17 cellular contexts compared by ENCODE assay signal in the genomic region with DNA sequence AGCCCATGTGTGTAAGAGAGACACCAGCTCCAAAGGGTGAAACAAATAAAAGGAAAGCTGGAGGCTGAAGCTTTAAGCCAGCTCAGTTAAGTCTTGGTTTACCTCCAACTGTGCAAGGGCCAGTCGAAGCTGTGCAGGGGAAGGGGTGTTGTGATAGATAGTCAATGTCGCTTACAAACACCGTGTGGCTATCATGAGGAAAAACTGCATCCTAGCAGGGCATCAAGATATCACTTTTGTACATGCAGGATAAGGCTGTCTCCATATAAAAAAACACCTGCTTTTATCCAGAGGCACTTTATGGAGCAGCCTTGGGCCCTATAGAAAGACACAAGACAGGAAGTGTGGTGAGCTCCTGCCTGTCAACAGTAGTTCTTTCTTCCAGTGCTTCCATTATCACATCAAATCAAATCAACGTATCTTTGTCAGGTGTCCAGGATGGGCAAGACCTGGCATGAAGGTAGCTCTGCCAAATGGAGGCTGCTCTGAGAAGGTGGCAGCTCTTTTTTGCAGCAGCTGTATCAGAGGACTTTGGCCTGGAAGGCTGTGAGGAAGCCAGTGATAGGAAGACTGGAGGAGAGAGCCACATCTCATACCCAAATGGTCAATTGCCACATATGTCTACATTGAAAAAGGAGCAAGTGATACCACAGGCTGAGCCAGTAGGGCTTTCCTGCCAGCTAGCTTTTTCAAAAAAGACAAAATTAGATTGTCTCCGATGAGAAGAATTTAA. TPM values are rescaled to one million over a fixed set of nuclear protein-coding genes. Genes with fewer than 3 reads are reported as not detected.
DNase-seq lines count a peak whose midpoint lies in the region; ATAC-seq, FAIRE-seq and TF ChIP-seq lines count a peak whose summit lies in the region.
"Had no signal": no experiment of that assay in that cellular context is flagged by ENCODE, and none has a peak within 500 bp of the region (broad histone marks: within the 10 kb centered on the region; RNA-seq: fewer than 3 reads in every experiment).

No MANE protein-coding gene starts in this region.

- peaks cover 13% of the 10 kb centered on the region for H3K9me3 Mint-ChIP-seq in Caco-2 (ENCODE audit: unreplicated experiment)
- H3K9me3 Mint-ChIP-seq: HFFc6, T-cell had no signal

- POLR2A ChIA-PET in K562 (lab: Yijun Ruan, JAX): interaction anchor here (0.6 to 1.6 kb wide), 3 partner anchors 11 to 106 kb away, joined by 3 read pairs; no protein-coding TSS in a partner anchor
- POLR2A ChIA-PET in Caco-2 (lab: Charles Lee): no interaction called here

- H3K9ac ChIP-seq in K562 (ENCODE audit: insufficient read depth in 1 of 2, low read depth in 2 of 2, low read length in 2 of 2) (no peak overlapping the region), skeletal muscle tissue (ENCODE audit: low read depth in 1 of 3, low read length in 3 of 3) (no peak overlapping the region)

- H3K36me3 ChIP-seq in K562 (ENCODE audit: control insufficient read depth, insufficient read depth, low read length) (no peaks in the 10 kb centered on the region), skeletal muscle tissue (ENCODE audit: control insufficient read depth in 3 of 3, insufficient read depth in 3 of 3, low read length in 3 of 3) (no peaks in the 10 kb centered on the region), Caco-2 (ENCODE audit: control insufficient read depth, insufficient read depth, low read length) (no peaks in the 10 kb centered on the region)

- peak overlapping the region; percentile 7; the same call in 1 of the 2 replicates for H3K4me2 ChIP-seq in K562 (ENCODE audit: insufficient read depth, low read length)

- H3K27ac ChIP-seq in K562 (ENCODE audit: extremely low read depth, low read depth, low read length): no peak overlapping the region
- peak overlapping the region; percentile 72 for H3K27ac ChIP-seq in skeletal muscle tissue (ENCODE audit: low read depth, low read length)

- no peak for TF ChIP-seq CTCF in K562 (IDR thresholded peaks at IDR 0.05 in 2 of 3, conservative IDR thresholded peaks at IDR 0.05 in 1 of 3; ENCODE audit: insufficient read depth in 2 of 3, low read depth in 1 of 3, low read length in 3 of 3)
- no peak for TF ChIP-seq CTCF in Caco-2 (IDR thresholded peaks at IDR 0.05; ENCODE audit: insufficient read depth in 1 of 2, low read depth in 1 of 2, low read length in 1 of 2, severe bottlenecking in 1 of 2, unreplicated experiment in 1 of 2)

- no peaks in the 10 kb centered on the region for H3K79me2 ChIP-seq in K562 (ENCODE audit: control insufficient read depth, insufficient read depth, low read length)

- H3K27me3 ChIP-seq in K562 (ENCODE audit: control insufficient read depth in 2 of 2, insufficient read depth in 2 of 2, low read length in 2 of 2) (no peaks in the 10 kb centered on the region), skeletal muscle tissue (ENCODE audit: control insufficient read depth in 3 of 3, insufficient read depth in 3 of 3, low read length in 3 of 3) (no peaks in the 10 kb centered on the region), Caco-2 (replicated peaks; ENCODE audit: control insufficient read depth, insufficient read depth, low read length) (no peaks in the 10 kb centered on the region)

- TF ChIP-seq RAD21 in K562 (CRISPR knock-in tag; conservative IDR thresholded peaks at IDR 0.05 in 1 of 2, IDR thresholded peaks at IDR 0.05 in 1 of 2): no peak

- peak overlapping the region; percentile 73 for H2AFZ ChIP-seq in K562 (ENCODE audit: low read depth, low read length)

- H3K4me1 ChIP-seq in K562 (replicated peaks in 1 of 2; ENCODE audit: control insufficient read depth in 2 of 2, insufficient read depth in 2 of 2, low read length in 2 of 2) (peaks cover 4 to 10% of the 10 kb centered on the region in 2 experiments; a peak in 4 of 5 replicates), skeletal muscle tissue (ENCODE audit: control insufficient read depth in 3 of 3, insufficient read depth in 3 of 3, low read length in 3 of 3) (peaks cover 3 to 17% (median 8%) of the 10 kb centered on the region in 3 donors), Caco-2 (peaks cover 12% of the 10 kb centered on the region)

- TF ChIP-seq EP300 in K562 (IDR thresholded peaks at IDR 0.05; ENCODE audit: low read length): no peak

- intact Hi-C loops in K562 (cut with micrococcal nuclease) (no loop called here), Caco-2 (cut with micrococcal nuclease; ENCODE audit: unreplicated experiment) (no loop called here)

- peaks cover 18% of the 10 kb centered on the region for H3K4me1 Mint-ChIP-seq in Caco-2 (ENCODE audit: low read depth, unreplicated experiment)
- H3K4me1 Mint-ChIP-seq: T-cell had no signal

- H3K4me3 ChIP-seq in K562 (no peak overlapping the region), skeletal muscle tissue (ENCODE audit: low read length in 3 of 3) (no peak overlapping the region), Caco-2 (ENCODE audit: low read depth, low read length) (no peak overlapping the region)

- FAIRE-seq in K562 (lab: Jason Lieb, UNC): no peak

- ATAC-seq in K562: peak; percentile 73
- ATAC-seq in left lobe of liver: peak; percentile 51
- ATAC-seq in GM21515 (IDR thresholded peaks at IDR 0.05; ENCODE audit: unreplicated experiment): no peak
- ATAC-seq in HG03457 (IDR thresholded peaks at IDR 0.05; ENCODE audit: unreplicated experiment): no peak
- ATAC-seq in GM21786 (IDR thresholded peaks at IDR 0.05; ENCODE audit: unreplicated experiment): no peak
- ATAC-seq: Panc1, T-cell had no signal

- 9% methylated on average over 5 of the region's 5 CpGs for whole genome bisulfite sequencing in K562 (ENCODE audit: insufficient coverage, low coverage, missing lambda C conversion rate)

- TF ChIP-seq POLR2A in K562 (conservative IDR thresholded peaks at IDR 0.05): no peak

- no peaks in the 10 kb centered on the region for H3K9me3 ChIP-seq in K562 (replicated peaks; ENCODE audit: control insufficient read depth, insufficient read depth, low read depth, low read length)
- H3K9me3 ChIP-seq in skeletal muscle tissue (ENCODE audit: control insufficient read depth in 3 of 3, low read length in 3 of 3): no peaks in the 10 kb centered on the region
- H3K9me3 ChIP-seq in Caco-2: no peaks in the 10 kb centered on the region

- no peaks in the 10 kb centered on the region for H3K9me1 ChIP-seq in K562 (ENCODE audit: control insufficient read depth, insufficient read depth, low read length)

- in situ Hi-C loops in K562 (cut with MboI): no loop called here

- H4K20me1 ChIP-seq in K562 (replicated peaks; ENCODE audit: control insufficient read depth, insufficient read depth, low read length): no peaks in the 10 kb centered on the region

- CTCF ChIA-PET in K562 (lab: Yijun Ruan, JAX; ENCODE audit: low intra/inter-chr PET ratio): no interaction called here
- CTCF ChIA-PET in Caco-2 (lab: Charles Lee): no interaction called here

- H3K27me3 Mint-ChIP-seq in Caco-2 (ENCODE audit: insufficient read depth, unreplicated experiment): no peaks in the 10 kb centered on the region

- BruUV-seq in K562 (replicated peaks; lab: Mats Ljungman, UMichigan): no TSS peak
- no TSS peak for BruUV-seq in Caco-2 (replicated peaks; lab: Mats Ljungman, UMichigan)

- H3K27ac Mint-ChIP-seq in Caco-2 (ENCODE audit: unreplicated experiment): no peak overlapping the region
- H3K27ac Mint-ChIP-seq: HFFc6, T-cell had no signal

- DNase-seq in DMS153 (lab: John Stamatoyannopoulos, UW) (peak; percentile 17), K562 (ENCODE audit: extremely low read depth in 1 of 4, low spot score in 3 of 4) (peak in 1 of 4 experiments; percentile 41), left lobe of liver (ENCODE audit: low spot score) (no peak), Caco-2 (no peak)
- DNase-seq: activated CD4-positive, alpha-beta T cell treated with anti-CD3 and anti-CD28 coated beads for 1 hour; activated CD8-positive, alpha-beta memory T cell treated with anti-CD3 and anti-CD28 coated beads, Interleukin-2, amount 50 U/mL, for 4 hours; activated naive CD4-positive, alpha-beta T cell; COR-L47; NCI-H1694; stimulated activated CD4-positive, alpha-beta T cell treated with anti-CD3 and anti-CD28 coated beads, Interleukin-12 subunit alpha, Interleukin-12 subunit beta, amount 100 ng/mL, for 4 hours; T-cell had no signal

- no peak overlapping the region for H3K4me3 Mint-ChIP-seq in Caco-2 (ENCODE audit: unreplicated experiment)
- H3K4me3 Mint-ChIP-seq: HFFc6, T-cell had no signal

- no peaks in the 10 kb centered on the region for H3K36me3 Mint-ChIP-seq in Caco-2 (ENCODE audit: insufficient read depth, unreplicated experiment)
- H3K36me3 Mint-ChIP-seq: T-cell had no signal

TF ChIP-seq in K562, 482 proteins besides CTCF, POLR2A, EP300 and RAD21 (continues in another document):
- no peak for TF ChIP-seq RFX1 (IDR thresholded peaks at IDR 0.05)
- 0 out of 2 replicates have a peak, but pooled peaks have one; percentile 15 for TF ChIP-seq TCF3 (CRISPR knock-in tag; IDR thresholded peaks at IDR 0.05)
- no peak for TF ChIP-seq ZEB2 (IDR thresholded peaks at IDR 0.05)
- no peak for TF ChIP-seq NFE2L1 (tag; IDR thresholded peaks at IDR 0.05; ENCODE audit: borderline replicate concordance, low read depth)
- no peak for TF ChIP-seq BRD4 (IDR thresholded peaks at IDR 0.05)

RNA-seq across cellular contexts. Expression of a gene that starts 29.3 kb away (rescaled TPM):
- total RNA-seq in K562 (2011; cell fraction: chromatin; rRNA removed; ENCODE audit: low replicate concordance): 2.3 and 8.7 TPM in 2 replicates
- total RNA-seq in K562 (2011; cell fraction: nucleolus; rRNA removed): 0.67 and 3.2 TPM in 2 replicates
- total RNA-seq in K562 (2011; cell fraction: nucleoplasm; rRNA removed): 4.3 and 4.7 TPM in 2 replicates
- total RNA-seq in K562 (2014; rRNA removed) (3.3 and 5.6 TPM in 2 replicates), K562 (2014; rRNA removed; fragmentation: Illumina TruSeq; extraction: Trizol) (4.2 and 4.5 TPM in 2 replicates), K562 (2015; rRNA removed; fragmentation: Illumina TruSeq; extraction: Trizol) (5.2 and 6.3 TPM in 2 replicates), K562 (2021) (6.0 and 6.2 TPM in 2 replicates), left lobe of liver (2,099 TPM), skeletal muscle tissue (179 TPM), Caco-2 (2022) (114 and 153 TPM in 2 replicates)
- polyA plus RNA-seq in K562 (2011; rRNA removed) (3.2 and 4.3 TPM in 2 replicates), K562 (2014; fragmentation: Illumina TruSeq; extraction: Trizol) (4.5 TPM in 2 replicates), K562 (2014; fragmentation: Nextera tagmentation; extraction: Ambion mirVana) (1 to 10 TPM; 4.4 to 5.8 TPM), K562 (2014; rRNA removed) (3.9 and 5.6 TPM in 2 replicates)
- polyA plus RNA-seq in K562 (2011; cell fraction: cytosol; rRNA removed): 2.1 and 2.5 TPM in 2 replicates
- polyA plus RNA-seq in K562 (2011; cell fraction: nucleus; rRNA removed): 1.9 and 2.5 TPM in 2 replicates
- 5.5 and 10.3 TPM in 2 replicates for polyA plus RNA-seq in K562 (2012)
- polyA minus RNA-seq in K562 (2011; rRNA and poly(A)+ RNA removed): 1.8 and 3.9 TPM in 2 replicates
- 1.2 and 4.0 TPM in 2 replicates for polyA minus RNA-seq in K562 (2011; cell fraction: cytosol; rRNA and poly(A)+ RNA removed)
- polyA minus RNA-seq in K562 (2011; cell fraction: nucleus; rRNA and poly(A)+ RNA removed): 1.5 and 3.6 TPM in 2 replicates

Comparison
In these comparisons a context has a peak if more than half of its experiments do, and no peak if none do; other contexts are left out.
1. ATAC-seq: peak in K562 (single experiment) and left lobe of liver (single experiment); none in GM21515 (single experiment), HG03457 (single experiment) and GM21786 (single experiment).
2. RNA of a gene that starts 29.3 kb away (total RNA-seq): 2,099 TPM in left lobe of liver (single experiment), 179 TPM in skeletal muscle tissue (single experiment) and 114 to 153 TPM in Caco-2; 0.67 to 8.7 TPM in K562; every median in the first group is over 10 times any median in the second.